Comparison of ENCODE assay signal across 11 cellular contexts in the genomic region with DNA sequence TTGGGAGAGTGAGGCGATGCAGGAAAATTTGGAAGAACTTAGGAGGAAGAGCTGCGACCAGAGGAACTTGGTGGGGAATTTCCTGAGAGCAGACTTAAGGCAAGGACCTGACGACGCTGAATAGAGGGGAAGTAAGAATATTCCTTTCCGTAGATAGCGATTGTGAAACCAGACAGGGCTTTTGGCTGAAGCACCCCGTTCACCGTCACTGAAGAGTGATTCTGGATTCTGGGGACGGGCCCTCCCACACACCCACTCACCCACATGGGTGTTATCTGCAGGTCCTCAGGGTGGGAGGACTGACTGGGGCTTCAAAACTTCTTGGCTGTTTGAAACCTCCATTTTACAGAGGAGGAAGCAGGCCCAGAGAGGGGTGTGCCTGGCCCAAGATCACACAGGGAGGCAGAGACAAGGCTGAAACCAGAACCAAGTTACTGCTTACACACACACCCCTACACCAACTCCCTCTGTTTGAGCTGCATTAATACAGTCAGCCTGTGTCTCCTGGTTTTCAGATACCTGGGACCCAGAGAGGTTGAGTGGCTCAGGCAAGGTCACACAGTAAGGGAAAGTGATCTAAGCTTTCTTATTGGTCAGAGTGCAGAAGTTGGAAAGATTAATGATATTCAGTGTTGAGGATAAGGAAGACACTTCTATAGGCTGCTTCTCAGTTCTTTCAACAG. TPM values are rescaled to one million over a fixed set of nuclear protein-coding genes. Genes with fewer than 3 reads are reported as not detected.
DNase-seq lines count a peak whose midpoint lies in the region; ATAC-seq and TF ChIP-seq lines count a peak whose summit lies in the region.
"Had no signal": no experiment of that assay in that cellular context is flagged by ENCODE, and none has a peak within 500 bp of the region (broad histone marks: within the 10 kb centered on the region; RNA-seq: fewer than 3 reads in every experiment).

No MANE protein-coding gene starts in this region.

- no peaks in the 10 kb centered on the region for H3K36me3 ChIP-seq in uterus
- H3K36me3 ChIP-seq in tibial nerve: peaks cover 4 to 89% (median 5%) of the 10 kb centered on the region in 3 donors
- H3K36me3 ChIP-seq: cardiac muscle cell had no signal

- H3K4me1 Mint-ChIP-seq in glutamatergic neuron (ENCODE audit: low read depth, unreplicated experiment): no peaks in the 10 kb centered on the region

- WGBS in tibial nerve, 2 donors: 51 to 55% methylated on average over 9 of the region's 9 CpGs

- peaks cover 12% of the 10 kb centered on the region in 2 donors for H3K4me1 ChIP-seq in uterus
- H3K4me1 ChIP-seq in tibial nerve: no peaks in the 10 kb centered on the region

- H3K27me3 ChIP-seq in uterus (no peaks in the 10 kb centered on the region), tibial nerve (no peaks in the 10 kb centered on the region)
- H3K27me3 ChIP-seq: cardiac muscle cell had no signal

- no peak for TF ChIP-seq POLR2A in uterus (IDR thresholded peaks at IDR 0.05)
- no peak for TF ChIP-seq POLR2A in tibial nerve (IDR thresholded peaks at IDR 0.05)

- H3K27ac ChIP-seq in uterus (peak overlapping the region; percentile 80 to 88), tibial nerve (peak overlapping the region in 2 of 4 donors; percentile 26 to 36)
- H3K27ac ChIP-seq: cardiac muscle cell had no signal

- no peak overlapping the region for H3K4me3 Mint-ChIP-seq in glutamatergic neuron (ENCODE audit: unreplicated experiment)

- H3K4me3 ChIP-seq in uterus: no peak overlapping the region
- no peak overlapping the region for H3K4me3 ChIP-seq in tibial nerve
- H3K4me3 ChIP-seq: cardiac muscle cell had no signal

- peaks cover 2% of the 10 kb centered on the region for H3K27me3 Mint-ChIP-seq in glutamatergic neuron (ENCODE audit: unreplicated experiment)

- H3K27ac Mint-ChIP-seq in glutamatergic neuron (ENCODE audit: unreplicated experiment): peak overlapping the region; percentile 34

- no peak for TF ChIP-seq EP300 in tibial nerve (IDR thresholded peaks at IDR 0.05)

- H3K9me3 ChIP-seq in uterus (no peaks in the 10 kb centered on the region), tibial nerve (no peaks in the 10 kb centered on the region)

- H3K36me3 Mint-ChIP-seq in glutamatergic neuron (ENCODE audit: unreplicated experiment): no peaks in the 10 kb centered on the region

- DNase-seq in NOMO-1 treated with DMSO at 0.1 percent for 48 hours (lab: John Stamatoyannopoulos, UW; ENCODE audit: unreplicated experiment) (peak; percentile 56), glutamatergic neuron (no peak), uterus (peak; percentile 93), NCI-H187 treated with DMSO at 0.1 percent for 48 hours (lab: John Stamatoyannopoulos, UW) (no peak), NCI-H1092 treated with DMSO at 0.1 percent for 48 hours (lab: John Stamatoyannopoulos, UW) (no peak), tibial nerve (ENCODE audit: low spot score in 2 of 2) (no peak)
- DNase-seq: activated CD8-positive, alpha-beta memory T cell treated with anti-CD3 and anti-CD28 coated beads, Interleukin-2, amount 50 U/mL, for 4 hours; DND-41; stimulated activated CD4-positive, alpha-beta T cell treated with anti-CD3 and anti-CD28 coated beads, Interleukin-1b, Interleukin-23, amount 100 ng/mL, for 48 hours had no signal

- intact Hi-C loops in uterus (cut with DNase I; ENCODE audit: low total_unique reads): no loop called here

- H3K9me3 Mint-ChIP-seq in glutamatergic neuron (ENCODE audit: unreplicated experiment): no peaks in the 10 kb centered on the region

- peak; percentile 65 for ATAC-seq in GM21390 (IDR thresholded peaks at IDR 0.05; ENCODE audit: unreplicated experiment)

- TF ChIP-seq CTCF in glutamatergic neuron (IDR thresholded peaks at IDR 0.05; ENCODE audit: partially characterized antibody, unreplicated experiment): no peak
- TF ChIP-seq CTCF in uterus (IDR thresholded peaks at IDR 0.05): no peak
- TF ChIP-seq CTCF in tibial nerve (IDR thresholded peaks at IDR 0.05): no peak

RNA-seq across cellular contexts. Expression of a gene that starts 37.2 kb away (rescaled TPM):
- 2.0 TPM for total RNA-seq in glutamatergic neuron (ENCODE audit: unreplicated experiment)
- 10 to 100 TPM in 2 of 4 donors, 1 to 10 TPM in 2; 7.1 to 56.2 (median 25.4) TPM for total RNA-seq in uterus
- 10 to 100 TPM; 13.8 to 20.1 (median 17.3) TPM for total RNA-seq in tibial nerve

RNA-seq across cellular contexts. Expression of a gene that starts 40.4 kb away (rescaled TPM):
- total RNA-seq in glutamatergic neuron (ENCODE audit: unreplicated experiment) (7.8 TPM), uterus (10 to 100 TPM in 1 of 4 donors, 1 to 10 TPM in 3; 1.0 to 13.8 (median 5.5) TPM), tibial nerve (10 to 100 TPM in 1 of 4 donors, 1 to 10 TPM in 3; 6.5 to 10.1 (median 7.4) TPM)

Comparison
In these comparisons a context has a peak if more than half of its experiments do, and no peak if none do; other contexts are left out.
1. DNase-seq: peak in NOMO-1 treated with DMSO at 0.1 percent for 48 hours (single experiment) and uterus (2 of 2); none in glutamatergic neuron (single experiment), NCI-H187 treated with DMSO at 0.1 percent for 48 hours (single experiment), NCI-H1092 treated with DMSO at 0.1 percent for 48 hours (single experiment) and tibial nerve (0 of 2).